ENCODE assay signal across 2 cellular contexts in genomic region chr6:116111552-116112528, GRCh38.
TF ChIP-seq lines count a peak whose summit lies in the region.

No MANE protein-coding gene starts in this region.

TF ChIP-seq in Ishikawa, 13 proteins besides CTCF, POLR2A, EP300 and RAD21 (continued from another document):
- no peak for TF ChIP-seq REST (IDR thresholded peaks at IDR 0.05; ENCODE audit: low read depth)
- TF ChIP-seq EGR1 (IDR thresholded peaks at IDR 0.05): no peak
- TF ChIP-seq FOXM1 (IDR thresholded peaks at IDR 0.05; ENCODE audit: borderline replicate concordance, low read depth): no peak
- no peak for TF ChIP-seq TAF1 (IDR thresholded peaks at IDR 0.05; ENCODE audit: low read depth)
- TF ChIP-seq CEBPB (IDR thresholded peaks at IDR 0.05): no peak
- TF ChIP-seq NFIC (IDR thresholded peaks at IDR 0.05): no peak
- no peak for TF ChIP-seq TEAD4 (IDR thresholded peaks at IDR 0.05)
- TF ChIP-seq ZBTB7A (IDR thresholded peaks at IDR 0.05; ENCODE audit: low read depth): no peak

TF ChIP-seq in WTC11, 78 proteins besides CTCF, POLR2A, EP300 and RAD21 (continued from another document):
- TF ChIP-seq USF1 (CRISPR knock-in tag; IDR thresholded peaks at IDR 0.05): no peak
- no peak for TF ChIP-seq ZNF671 (CRISPR knock-in tag; IDR thresholded peaks at IDR 0.05)
- TF ChIP-seq SMAD3 (CRISPR knock-in tag; IDR thresholded peaks at IDR 0.05; ENCODE audit: borderline replicate concordance): no peak
TF ChIP-seq in WTC11: peak in this region for 0.
